Comparison of ENCODE assay signal across 19 cellular contexts in the genomic region with DNA sequence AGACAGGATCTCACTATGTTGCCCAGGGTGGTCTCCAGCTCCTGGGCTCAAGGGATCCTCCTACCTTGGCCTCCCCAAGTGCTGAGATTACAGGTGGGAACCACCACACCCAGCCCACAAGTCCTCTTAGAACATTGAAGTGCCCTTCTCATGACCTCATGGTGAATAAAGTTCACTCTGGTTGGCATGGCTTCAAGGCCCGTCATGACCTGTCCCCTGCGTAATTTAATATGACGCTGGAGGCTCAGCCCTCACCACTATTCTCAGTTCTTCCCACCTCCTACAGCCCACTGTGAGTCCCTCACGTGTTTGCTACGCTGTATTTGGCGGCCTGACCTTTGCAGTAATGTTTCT. TPM values are rescaled to one million over a fixed set of nuclear protein-coding genes. Genes with fewer than 3 reads are reported as not detected.
DNase-seq lines count a peak whose midpoint lies in the region; ATAC-seq, FAIRE-seq and TF ChIP-seq lines count a peak whose summit lies in the region.
"Had no signal": no experiment of that assay in that cellular context is flagged by ENCODE, and none has a peak within 500 bp of the region (broad histone marks: within the 10 kb centered on the region; RNA-seq: fewer than 3 reads in every experiment).

No MANE protein-coding gene starts in this region.

- H3K27me3 Mint-ChIP-seq in activated naive CD4-positive, alpha-beta T cell treated with anti-CD3 and anti-CD28 coated beads, Interleukin-2, amount 10 ng/mL, durations not matched to agents 7 days and 5 days, result peaks cover 28% of the 10 kb centered on the region
- H3K27me3 Mint-ChIP-seq in T-helper 17 cell, result peaks cover 30% of the 10 kb centered on the region
- H3K27me3 Mint-ChIP-seq in endothelial cell (ENCODE audit: unreplicated experiment), result peaks cover 7% of the 10 kb centered on the region

- TF ChIP-seq EP300 in sigmoid colon (IDR thresholded peaks at IDR 0.05), result no peak

- no peak for DNase-seq in activated naive CD4-positive, alpha-beta T cell treated with anti-CD3 and anti-CD28 coated beads, Interleukin-2, amount 10 ng/mL, durations not matched to agents 7 days and 5 days
- no peak for DNase-seq in activated naive CD4-positive, alpha-beta T cell treated with anti-CD3 and anti-CD28 coated beads, Interleukin-2, amount 50 U/mL, for 16 hours
- DNase-seq in T-helper 17 cell, result no peak
- no peak for DNase-seq in endothelial cell (ENCODE audit: low spot score)
- no peak for DNase-seq in stimulated activated effector memory CD8-positive, alpha-beta T cell treated with anti-CD3 and anti-CD28 coated beads, Interleukin-12 subunit alpha, Interleukin-12 subunit beta, amount 100 ng/mL, for 72 hours (ENCODE audit: low spot score in 2 of 2)
- DNase-seq in sigmoid colon, result no peak
- no peak for DNase-seq in NCI-H510A treated with DMSO at 0.1 percent for 48 hours (lab: John Stamatoyannopoulos, UW)
- DNase-seq in RCC 7860 (ENCODE audit: low spot score), result no peak
- DNase-seq: cerebellar nuclear complex, DMS79, HCEC 1CT, KBM-7, NCI-H1105 treated with DMSO at 0.1 percent for 48 hours, NCI-H2227 treated with DMSO at 0.1 percent for 48 hours had no signal

- intact Hi-C loops in sigmoid colon (cut with DNase I), result no loop called here

- no peak overlapping the region for H3K4me3 ChIP-seq in sigmoid colon
- H3K4me3 ChIP-seq: SK-N-MC had no signal

- CTCF ChIA-PET in activated naive CD4-positive, alpha-beta T cell treated with anti-CD3 and anti-CD28 coated beads, Interleukin-2, amount 10 ng/mL, durations not matched to agents 7 days and 5 days (lab: Charles Lee), result interaction anchor here (1.6 kb wide), 1 partner anchor 10 kb away, joined by 3 read pairs; no protein-coding TSS in a partner anchor

- H3K4me1 ChIP-seq in sigmoid colon, result peaks cover 0 to 39% (median 28%) of the 10 kb centered on the region in 4 donors

- no peak overlapping the region for H3K27ac ChIP-seq in sigmoid colon
- H3K27ac ChIP-seq: SK-N-MC, thoracic aorta had no signal

- TF ChIP-seq CTCF in endothelial cell (IDR thresholded peaks at IDR 0.05; ENCODE audit: unreplicated experiment) (no peak), sigmoid colon (IDR thresholded peaks at IDR 0.05) (no peak)

- H3K9me3 Mint-ChIP-seq in activated naive CD4-positive, alpha-beta T cell treated with anti-CD3 and anti-CD28 coated beads, Interleukin-2, amount 10 ng/mL, durations not matched to agents 7 days and 5 days, result no peaks in the 10 kb centered on the region
- H3K9me3 Mint-ChIP-seq in endothelial cell (ENCODE audit: unreplicated experiment), result no peaks in the 10 kb centered on the region
- no peaks in the 10 kb centered on the region for H3K9me3 Mint-ChIP-seq in stimulated activated effector memory CD8-positive, alpha-beta T cell treated with anti-CD3 and anti-CD28 coated beads, Interleukin-12 subunit alpha, Interleukin-12 subunit beta, amount 100 ng/mL, for 72 hours

- peaks cover 6% of the 10 kb centered on the region for H3K36me3 Mint-ChIP-seq in activated naive CD4-positive, alpha-beta T cell treated with anti-CD3 and anti-CD28 coated beads, Interleukin-2, amount 10 ng/mL, durations not matched to agents 7 days and 5 days
- peaks cover 7% of the 10 kb centered on the region for H3K36me3 Mint-ChIP-seq in T-helper 17 cell (ENCODE audit: low read depth)
- peaks cover 25% of the 10 kb centered on the region for H3K36me3 Mint-ChIP-seq in endothelial cell (ENCODE audit: low read depth, unreplicated experiment)
- H3K36me3 Mint-ChIP-seq in stimulated activated effector memory CD8-positive, alpha-beta T cell treated with anti-CD3 and anti-CD28 coated beads, Interleukin-12 subunit alpha, Interleukin-12 subunit beta, amount 100 ng/mL, for 72 hours, result peaks cover 26% of the 10 kb centered on the region

- ATAC-seq in T-helper 17 cell, result no peak
- ATAC-seq in stimulated activated effector memory CD8-positive, alpha-beta T cell treated with anti-CD3 and anti-CD28 coated beads, Interleukin-12 subunit alpha, Interleukin-12 subunit beta, amount 100 ng/mL, for 72 hours, result no peak
- ATAC-seq: activated CD4-positive, CD25-positive, alpha-beta regulatory T cell treated with anti-CD3 and anti-CD28 coated beads, Interleukin-2, amount 50 U/mL, for 24 hours had no signal

- H3K27me3 ChIP-seq in sigmoid colon, result no peaks in the 10 kb centered on the region

- peak overlapping the region; percentile 78 for H3K4me3 Mint-ChIP-seq in activated naive CD4-positive, alpha-beta T cell treated with anti-CD3 and anti-CD28 coated beads, Interleukin-2, amount 10 ng/mL, durations not matched to agents 7 days and 5 days
- H3K4me3 Mint-ChIP-seq in T-helper 17 cell, result peak overlapping the region; percentile 87
- peak overlapping the region; percentile 88 for H3K4me3 Mint-ChIP-seq in endothelial cell (ENCODE audit: unreplicated experiment)
- peak overlapping the region; percentile 83 for H3K4me3 Mint-ChIP-seq in stimulated activated effector memory CD8-positive, alpha-beta T cell treated with anti-CD3 and anti-CD28 coated beads, Interleukin-12 subunit alpha, Interleukin-12 subunit beta, amount 100 ng/mL, for 72 hours

- H3K9me3 ChIP-seq in T-helper 17 cell (ENCODE audit: control insufficient read depth, low read length, poor library complexity, severe bottlenecking), result no peaks in the 10 kb centered on the region
- H3K9me3 ChIP-seq in sigmoid colon, result no peaks in the 10 kb centered on the region
- H3K9me3 ChIP-seq: thoracic aorta had no signal

- no peak overlapping the region for H3K27ac Mint-ChIP-seq in activated naive CD4-positive, alpha-beta T cell treated with anti-CD3 and anti-CD28 coated beads, Interleukin-2, amount 10 ng/mL, durations not matched to agents 7 days and 5 days
- H3K27ac Mint-ChIP-seq in T-helper 17 cell (no peak overlapping the region), endothelial cell (ENCODE audit: unreplicated experiment) (peak overlapping the region; percentile 42)
- H3K27ac Mint-ChIP-seq in stimulated activated effector memory CD8-positive, alpha-beta T cell treated with anti-CD3 and anti-CD28 coated beads, Interleukin-12 subunit alpha, Interleukin-12 subunit beta, amount 100 ng/mL, for 72 hours, result peak overlapping the region; percentile 75

- FAIRE-seq in RCC 7860 (lab: Jason Lieb, UNC), result no peak
- FAIRE-seq: islet of Langerhans had no signal

- H3K4me1 Mint-ChIP-seq in activated naive CD4-positive, alpha-beta T cell treated with anti-CD3 and anti-CD28 coated beads, Interleukin-2, amount 10 ng/mL, durations not matched to agents 7 days and 5 days, result peaks cover 24% of the 10 kb centered on the region
- peaks cover 23% of the 10 kb centered on the region for H3K4me1 Mint-ChIP-seq in T-helper 17 cell
- H3K4me1 Mint-ChIP-seq in endothelial cell (ENCODE audit: unreplicated experiment), result peaks cover 39% of the 10 kb centered on the region
- H3K4me1 Mint-ChIP-seq in stimulated activated effector memory CD8-positive, alpha-beta T cell treated with anti-CD3 and anti-CD28 coated beads, Interleukin-12 subunit alpha, Interleukin-12 subunit beta, amount 100 ng/mL, for 72 hours, result peaks cover 41% of the 10 kb centered on the region

- H3K36me3 ChIP-seq in sigmoid colon, result peaks cover 0 to 35% (median 0%) of the 10 kb centered on the region in 4 donors
- H3K36me3 ChIP-seq: thoracic aorta had no signal

- 85 to 93% methylated on average over 6 of the region's 6 CpGs for WGBS in sigmoid colon, 2 donors

- no peak for TF ChIP-seq POLR2A in sigmoid colon (IDR thresholded peaks at IDR 0.05)

RNA-seq across cellular contexts. Expression of a gene that starts 1.9 kb away (rescaled TPM):
- total RNA-seq in T-helper 17 cell (10 to 100 TPM; 14.1 to 24.5 TPM), endothelial cell (ENCODE audit: unreplicated experiment) (40.7 TPM), sigmoid colon (10 to 100 TPM in 3 of 4 donors, 1 to 10 TPM in 1; 9.5 to 23.5 (median 16.7) TPM)
- polyA plus RNA-seq in sigmoid colon, result 10 to 100 TPM; 14.1 to 18.6 (median 17.4) TPM

RNA-seq across cellular contexts. Expression of a gene that starts 59.5 kb away (rescaled TPM):
- under 1 TPM; 0.07 to 0.99 TPM for total RNA-seq in T-helper 17 cell
- 0.10 TPM for total RNA-seq in endothelial cell (ENCODE audit: unreplicated experiment)
- 10 to 100 TPM; 36.9 to 67.3 (median 46.0) TPM for total RNA-seq in sigmoid colon
- polyA plus RNA-seq in sigmoid colon, result 1 to 10 TPM in 1 of 3 donors, under 1 TPM in 2; 0.60 to 1.9 (median 0.69) TPM
- total RNA-seq: mesenteric fat pad had no signal

Comparison
In these comparisons a context has a peak if more than half of its experiments do, and no peak if none do; other contexts are left out.
1. H3K27ac Mint-ChIP-seq: peak in endothelial cell (single experiment) and stimulated activated effector memory CD8-positive, alpha-beta T cell treated with anti-CD3 and anti-CD28 coated beads, Interleukin-12 subunit alpha, Interleukin-12 subunit beta, amount 100 ng/mL, for 72 hours (single experiment); none in activated naive CD4-positive, alpha-beta T cell treated with anti-CD3 and anti-CD28 coated beads, Interleukin-2, amount 10 ng/mL, durations not matched to agents 7 days and 5 days (single experiment) and T-helper 17 cell (single experiment).
2. RNA of a gene that starts 59.5 kb away (total RNA-seq): 36.9 to 67.3 TPM in sigmoid colon; 0.07 to 0.99 TPM in T-helper 17 cell and 0.10 TPM in endothelial cell (single experiment); every median in the first group is over 10 times any median in the second.
3. Peak in every context shown above with its lines, with median percentiles within 50 percentile points of each other: H3K4me3 Mint-ChIP-seq.